8 cellular contexts compared by ENCODE assay signal in genomic region chr11:57458410-57459111, GRCh38. TPM values are rescaled to one million over a fixed set of nuclear protein-coding genes. Genes with fewer than 3 reads are reported as not detected.
DNase-seq lines count a peak whose midpoint lies in the region; ATAC-seq and TF ChIP-seq lines count a peak whose summit lies in the region.

No MANE protein-coding gene starts in this region.

- peak overlapping the region; percentile 70 for H2AFZ ChIP-seq in OCI-LY3 (ENCODE audit: low read depth, low read length)

- no peaks in the 10 kb centered on the region for H3K36me3 ChIP-seq in OCI-LY3 (replicated peaks; ENCODE audit: low read depth, low read length)

- under 1% methylated on average over 41 of the region's 41 CpGs for WGBS in right cardiac atrium

- ATAC-seq in right cardiac atrium: peak; percentile 54 to 67
- peak; percentile 54 for ATAC-seq in sciatic nerve
- ATAC-seq in HG02763 (IDR thresholded peaks at IDR 0.05; ENCODE audit: unreplicated experiment): no peak
- no peak for ATAC-seq in GM18870 (IDR thresholded peaks at IDR 0.05; ENCODE audit: unreplicated experiment)

- H4K20me1 ChIP-seq in OCI-LY3 (ENCODE audit: insufficient read depth, low read length): no peaks in the 10 kb centered on the region

- intact Hi-C loops in right cardiac atrium (cut with DNase I) (loop anchor here (2.0 to 10.0 kb wide), 7 partner anchors 68 to 1056 kb away; partner anchors contain the start of genes UBE2L6 (in 1 of the 4) and YPEL4 (in 1 of the 4)), sciatic nerve (cut with DNase I) (loop anchor here (2.0 to 10.0 kb wide), 2 partner anchors 68 to 114 kb away; no protein-coding TSS in a partner anchor)

- H3K9me3 ChIP-seq in OCI-LY3 (ENCODE audit: insufficient read depth, low read length): no peaks in the 10 kb centered on the region
- H3K9me3 ChIP-seq in right cardiac atrium (ENCODE audit: control insufficient read depth, low read length): no peaks in the 10 kb centered on the region

- no peaks in the 10 kb centered on the region for H3K79me2 ChIP-seq in OCI-LY3 (ENCODE audit: low read length)

- peak overlapping the region; percentile 57 for H3K9ac ChIP-seq in OCI-LY3 (ENCODE audit: low read length)

- H3K27ac ChIP-seq in OCI-LY3 (ENCODE audit: low read length) (no peak overlapping the region), right cardiac atrium (ENCODE audit: low read length) (no peak overlapping the region)

- TF ChIP-seq CTCF in GM12875 (IDR thresholded peaks at IDR 0.05; ENCODE audit: borderline replicate concordance, insufficient read depth, low read depth, low read length) (peak; percentile 80), OCI-LY3 (IDR thresholded peaks at IDR 0.05; ENCODE audit: low read depth, low read length) (peak; percentile 99)

- peak; percentile 77 for DNase-seq in 8988T
- DNase-seq in activated naive CD4-positive, alpha-beta T cell treated with anti-CD3 and anti-CD28 coated beads, Interleukin-2, amount 50 U/mL, for 16 hours: peak; percentile 80
- peak; percentile 63 to 87 (median 86) for DNase-seq in right cardiac atrium
- peak; percentile 74 for DNase-seq in sciatic nerve (ENCODE audit: low spot score)

- H3K4me2 ChIP-seq in OCI-LY3 (ENCODE audit: low read length): peak overlapping the region; percentile 84

- H3K4me3 ChIP-seq in GM12875 (ENCODE audit: low read depth, low read length) (peak overlapping the region; percentile 22), OCI-LY3 (ENCODE audit: low read length) (peak overlapping the region; percentile 79), right cardiac atrium (ENCODE audit: low read length) (peak overlapping the region; percentile 65)

- H3K4me1 ChIP-seq in OCI-LY3 (ENCODE audit: low read length) (peaks cover 16% of the 10 kb centered on the region), right cardiac atrium (ENCODE audit: control insufficient read depth, insufficient read depth, low read length) (no peaks in the 10 kb centered on the region)

- H3K27me3 ChIP-seq in OCI-LY3 (ENCODE audit: low read depth, low read length): peaks cover under 1% of the 10 kb centered on the region; the same call in 1 of the 2 replicates
- no peaks in the 10 kb centered on the region for H3K27me3 ChIP-seq in right cardiac atrium (ENCODE audit: control insufficient read depth, insufficient read depth)

RNA-seq across cellular contexts. Expression of gene RTN4RL2, which starts 1.8 kb away (rescaled TPM):
- total RNA-seq in right cardiac atrium: 1 to 10 TPM in 1 of 4 donors, under 1 TPM in 3; 0.65 to 1.4 (median 0.79) TPM
- polyA plus RNA-seq in right cardiac atrium: 0.97 TPM
- total RNA-seq in sciatic nerve: 2.5 TPM

RNA-seq across cellular contexts. Expression of gene SLC43A3, which starts 31.6 kb away (rescaled TPM):
- 10 to 100 TPM; 24.1 to 37.0 (median 30.7) TPM for total RNA-seq in right cardiac atrium
- 20.7 TPM for polyA plus RNA-seq in right cardiac atrium
- total RNA-seq in sciatic nerve: 75.4 TPM

RNA-seq across cellular contexts. Expression of gene SLC43A1, which starts 56.9 kb away (rescaled TPM):
- total RNA-seq in right cardiac atrium: 1 to 10 TPM; 3.4 to 10.0 (median 8.8) TPM
- polyA plus RNA-seq in right cardiac atrium: 8.4 TPM
- 14.8 TPM for total RNA-seq in sciatic nerve

Comparison
In these comparisons a context has a peak if more than half of its experiments do, and no peak if none do; other contexts are left out.
1. H3K4me3 ChIP-seq: peak in every context shown above with its lines; median percentile 79 in OCI-LY3; 65 in right cardiac atrium; 22 in GM12875.
2. ATAC-seq: peak in right cardiac atrium (2 of 2) and sciatic nerve (single experiment); none in HG02763 (single experiment) and GM18870 (single experiment).
3. Peak in every context shown above with its lines, with median percentiles within 50 percentile points of each other: DNase-seq.